In genomic region chr5:7902201-7902600, GRCh38 we compare ENCODE assay signal across 15 cellular contexts. TPM values are rescaled to one million over a fixed set of nuclear protein-coding genes. Genes with fewer than 3 reads are reported as not detected.
"Had no signal": no experiment of that assay in that cellular context is flagged by ENCODE, and none has a peak within 500 bp of the region (broad histone marks: within the 10 kb centered on the region; RNA-seq: fewer than 3 reads in every experiment).

No MANE protein-coding gene starts in this region.

- H3K4me3 Mint-ChIP-seq: activated CD4-positive, alpha-beta memory T cell treated with anti-CD3 and anti-CD28 coated beads for 36 hours; activated naive CD4-positive, alpha-beta T cell treated with anti-CD3 and anti-CD28 coated beads, Interleukin-2, amount 10 ng/mL, durations not matched to agents 7 days and 5 days; naive thymus-derived CD8-positive, alpha-beta T cell; stimulated activated memory B cell treated with anti-CD40 and anti-IgM and Interleukin-4, amounts not matched to agents 10 μg/mL and 1 μg/mL and 100 μg/mL, for 72 hours had no signal

- H3K27me3 Mint-ChIP-seq: activated CD4-positive, alpha-beta memory T cell treated with anti-CD3 and anti-CD28 coated beads for 36 hours; activated naive CD4-positive, alpha-beta T cell treated with anti-CD3 and anti-CD28 coated beads, Interleukin-2, amount 10 ng/mL, durations not matched to agents 7 days and 5 days; naive thymus-derived CD8-positive, alpha-beta T cell; stimulated activated memory B cell treated with anti-CD40 and anti-IgM and Interleukin-4, amounts not matched to agents 10 μg/mL and 1 μg/mL and 100 μg/mL, for 72 hours had no signal

- H3K27me3 ChIP-seq: dorsolateral prefrontal cortex, gastrocnemius medialis, heart right ventricle, left lung, neutrophil had no signal

- DNase-seq: activated CD4-positive, alpha-beta memory T cell treated with anti-CD3 and anti-CD28 coated beads for 36 hours; activated naive CD4-positive, alpha-beta T cell treated with anti-CD3 and anti-CD28 coated beads, Interleukin-2, amount 10 ng/mL, durations not matched to agents 7 days and 5 days; amygdala; dorsolateral prefrontal cortex; gastrocnemius medialis; heart right ventricle; left lung; mucosa of descending colon; naive thymus-derived CD8-positive, alpha-beta T cell; posterior cingulate gyrus; small intestine had no signal

- FAIRE-seq: keratinocyte, small intestine had no signal

- H3K4me3 ChIP-seq: dorsolateral prefrontal cortex, gastrocnemius medialis, heart right ventricle, left lung, mucosa of descending colon had no signal

- H3K9me3 ChIP-seq: gastrocnemius medialis, neutrophil had no signal

- H3K4me1 ChIP-seq: gastrocnemius medialis, left lung had no signal

- H3K27ac ChIP-seq: gastrocnemius medialis, heart right ventricle, left lung, neutrophil had no signal

- H3K27ac Mint-ChIP-seq: activated CD4-positive, alpha-beta memory T cell treated with anti-CD3 and anti-CD28 coated beads for 36 hours; activated naive CD4-positive, alpha-beta T cell treated with anti-CD3 and anti-CD28 coated beads, Interleukin-2, amount 10 ng/mL, durations not matched to agents 7 days and 5 days; stimulated activated memory B cell treated with anti-CD40 and anti-IgM and Interleukin-4, amounts not matched to agents 10 μg/mL and 1 μg/mL and 100 μg/mL, for 72 hours had no signal

RNA-seq across cellular contexts. Expression of gene CFAP90, which starts 51.3 kb away (rescaled TPM):
- total RNA-seq: activated CD4-positive, alpha-beta memory T cell treated with anti-CD3 and anti-CD28 coated beads for 36 hours; gastrocnemius medialis; mucosa of descending colon; naive thymus-derived CD8-positive, alpha-beta T cell; T-helper 2 cell treated with Interferon-gamma antibody and Interleukin-4, amounts not matched to agents 100 ng/mL and 5 ng/mL, for 36 hours had no signal
- polyA plus RNA-seq: keratinocyte; naive thymus-derived CD8-positive, alpha-beta T cell had no signal
